In the genomic region with DNA sequence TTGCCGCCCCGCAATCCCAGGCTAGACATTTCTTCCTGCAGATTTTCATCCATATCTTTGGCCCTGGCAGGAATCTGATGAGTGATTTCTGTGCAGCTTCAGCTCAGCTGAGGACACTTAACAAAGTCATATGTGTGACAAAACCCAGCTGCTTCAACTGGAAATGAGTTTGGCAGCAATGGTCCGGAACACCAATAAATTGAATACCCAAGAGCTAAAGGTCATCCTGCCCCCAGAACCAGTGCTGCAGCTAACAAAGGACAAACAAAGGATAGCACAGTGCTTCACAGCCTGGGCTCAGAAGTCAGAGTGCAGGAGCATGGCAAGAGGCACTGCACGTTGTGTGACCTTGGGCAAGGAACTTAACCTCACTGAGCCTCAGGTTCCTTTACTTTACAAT, we compare ENCODE assay signal across 1 cellular context.
TF ChIP-seq lines count a peak whose summit lies in the region.

No MANE protein-coding gene starts in this region.

TF ChIP-seq in HepG2, 621 proteins besides CTCF, POLR2A, EP300 and RAD21 (continued from another document):
- TF ChIP-seq, protein P1, sequence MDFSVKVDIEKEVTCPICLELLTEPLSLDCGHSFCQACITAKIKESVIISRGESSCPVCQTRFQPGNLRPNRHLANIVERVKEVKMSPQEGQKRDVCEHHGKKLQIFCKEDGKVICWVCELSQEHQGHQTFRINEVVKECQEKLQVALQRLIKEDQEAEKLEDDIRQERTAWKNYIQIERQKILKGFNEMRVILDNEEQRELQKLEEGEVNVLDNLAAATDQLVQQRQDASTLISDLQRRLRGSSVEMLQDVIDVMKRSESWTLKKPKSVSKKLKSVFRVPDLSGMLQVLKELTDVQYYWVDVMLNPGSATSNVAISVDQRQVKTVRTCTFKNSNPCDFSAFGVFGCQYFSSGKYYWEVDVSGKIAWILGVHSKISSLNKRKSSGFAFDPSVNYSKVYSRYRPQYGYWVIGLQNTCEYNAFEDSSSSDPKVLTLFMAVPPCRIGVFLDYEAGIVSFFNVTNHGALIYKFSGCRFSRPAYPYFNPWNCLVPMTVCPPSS (IDR thresholded peaks at IDR 0.05), result no peak
- TF ChIP-seq SUZ12 (IDR thresholded peaks at IDR 0.05; ENCODE audit: low read depth, low read length) (no peak), ZFX (CRISPR knock-in tag; IDR thresholded peaks at IDR 0.05; ENCODE audit: low read depth) (no peak), ATAD3A (CRISPR knock-in tag; IDR thresholded peaks at IDR 0.05) (no peak), ZNF547 (CRISPR knock-in tag; IDR thresholded peaks at IDR 0.05) (no peak), HHEX (CRISPR knock-in tag; IDR thresholded peaks at IDR 0.05) (no peak), ZNF20 (CRISPR knock-in tag; IDR thresholded peaks at IDR 0.05) (no peak), ZNF12 (CRISPR knock-in tag; IDR thresholded peaks at IDR 0.05) (no peak), ZNF660 (CRISPR knock-in tag; IDR thresholded peaks at IDR 0.05; ENCODE audit: borderline replicate concordance, low read depth) (no peak), BORCS8-MEF2B (CRISPR knock-in tag; IDR thresholded peaks at IDR 0.05) (no peak), RFX3 (CRISPR knock-in tag; IDR thresholded peaks at IDR 0.05) (no peak), ARNT2 (CRISPR knock-in tag; IDR thresholded peaks at IDR 0.05; ENCODE audit: low read depth) (no peak), HCFC1 (IDR thresholded peaks at IDR 0.05; ENCODE audit: low read depth, low read length) (no peak), ZNF354B (CRISPR knock-in tag; IDR thresholded peaks at IDR 0.05) (no peak), ATM (IDR thresholded peaks at IDR 0.05; ENCODE audit: borderline replicate concordance) (no peak), PAX8 (CRISPR knock-in tag; IDR thresholded peaks at IDR 0.05; ENCODE audit: borderline replicate concordance) (no peak), PPARG (CRISPR knock-in tag; conservative IDR thresholded peaks at IDR 0.05) (no peak), RORA (CRISPR knock-in tag; IDR thresholded peaks at IDR 0.05) (no peak), GATAD1 (CRISPR knock-in tag; IDR thresholded peaks at IDR 0.05) (no peak), ZNF550 (CRISPR knock-in tag; IDR thresholded peaks at IDR 0.05; ENCODE audit: borderline replicate concordance) (no peak)
- TF ChIP-seq, protein P2, sequence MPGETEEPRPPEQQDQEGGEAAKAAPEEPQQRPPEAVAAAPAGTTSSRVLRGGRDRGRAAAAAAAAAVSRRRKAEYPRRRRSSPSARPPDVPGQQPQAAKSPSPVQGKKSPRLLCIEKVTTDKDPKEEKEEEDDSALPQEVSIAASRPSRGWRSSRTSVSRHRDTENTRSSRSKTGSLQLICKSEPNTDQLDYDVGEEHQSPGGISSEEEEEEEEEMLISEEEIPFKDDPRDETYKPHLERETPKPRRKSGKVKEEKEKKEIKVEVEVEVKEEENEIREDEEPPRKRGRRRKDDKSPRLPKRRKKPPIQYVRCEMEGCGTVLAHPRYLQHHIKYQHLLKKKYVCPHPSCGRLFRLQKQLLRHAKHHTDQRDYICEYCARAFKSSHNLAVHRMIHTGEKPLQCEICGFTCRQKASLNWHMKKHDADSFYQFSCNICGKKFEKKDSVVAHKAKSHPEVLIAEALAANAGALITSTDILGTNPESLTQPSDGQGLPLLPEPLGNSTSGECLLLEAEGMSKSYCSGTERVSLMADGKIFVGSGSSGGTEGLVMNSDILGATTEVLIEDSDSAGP (CRISPR knock-in tag; IDR thresholded peaks at IDR 0.05; ENCODE audit: borderline replicate concordance), result no peak
- TF ChIP-seq, protein P3, sequence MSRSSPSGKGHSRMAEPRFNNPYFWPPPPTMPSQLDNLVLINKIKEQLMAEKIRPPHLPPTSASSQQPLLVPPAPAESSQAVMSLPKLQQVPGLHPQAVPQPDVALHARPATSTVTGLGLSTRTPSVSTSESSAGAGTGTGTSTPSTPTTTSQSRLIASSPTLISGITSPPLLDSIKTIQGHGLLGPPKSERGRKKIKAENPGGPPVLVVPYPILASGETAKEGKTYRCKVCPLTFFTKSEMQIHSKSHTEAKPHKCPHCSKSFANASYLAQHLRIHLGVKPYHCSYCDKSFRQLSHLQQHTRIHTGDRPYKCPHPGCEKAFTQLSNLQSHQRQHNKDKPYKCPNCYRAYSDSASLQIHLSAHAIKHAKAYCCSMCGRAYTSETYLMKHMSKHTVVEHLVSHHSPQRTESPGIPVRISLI (CRISPR knock-in tag; IDR thresholded peaks at IDR 0.05; ENCODE audit: borderline replicate concordance), result no peak
- TF ChIP-seq, protein P4, sequence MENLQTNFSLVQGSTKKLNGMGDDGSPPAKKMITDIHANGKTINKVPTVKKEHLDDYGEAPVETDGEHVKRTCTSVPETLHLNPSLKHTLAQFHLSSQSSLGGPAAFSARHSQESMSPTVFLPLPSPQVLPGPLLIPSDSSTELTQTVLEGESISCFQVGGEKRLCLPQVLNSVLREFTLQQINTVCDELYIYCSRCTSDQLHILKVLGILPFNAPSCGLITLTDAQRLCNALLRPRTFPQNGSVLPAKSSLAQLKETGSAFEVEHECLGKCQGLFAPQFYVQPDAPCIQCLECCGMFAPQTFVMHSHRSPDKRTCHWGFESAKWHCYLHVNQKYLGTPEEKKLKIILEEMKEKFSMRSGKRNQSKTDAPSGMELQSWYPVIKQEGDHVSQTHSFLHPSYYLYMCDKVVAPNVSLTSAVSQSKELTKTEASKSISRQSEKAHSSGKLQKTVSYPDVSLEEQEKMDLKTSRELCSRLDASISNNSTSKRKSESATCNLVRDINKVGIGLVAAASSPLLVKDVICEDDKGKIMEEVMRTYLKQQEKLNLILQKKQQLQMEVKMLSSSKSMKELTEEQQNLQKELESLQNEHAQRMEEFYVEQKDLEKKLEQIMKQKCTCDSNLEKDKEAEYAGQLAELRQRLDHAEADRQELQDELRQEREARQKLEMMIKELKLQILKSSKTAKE (CRISPR knock-in tag; IDR thresholded peaks at IDR 0.05; ENCODE audit: borderline replicate concordance), result no peak
TF ChIP-seq in HepG2: peak in this region for 15.
